8 cellular contexts compared by ENCODE assay signal in genomic region chr17:17738901-17739300, GRCh38. TPM values are rescaled to one million over a fixed set of nuclear protein-coding genes. Genes with fewer than 3 reads are reported as not detected.
DNase-seq lines count a peak whose midpoint lies in the region; ATAC-seq and FAIRE-seq lines count a peak whose summit lies in the region.

No MANE protein-coding gene starts in this region.

- 48% methylated on average over 8 of the region's 8 CpGs for WGBS in right cardiac atrium

- intact Hi-C loops in right cardiac atrium (cut with DNase I) = loop anchor here in 1 of 4 donors (10.0 kb wide), 1 partner anchor 56 kb away; no protein-coding TSS in a partner anchor
- intact Hi-C loops in sciatic nerve (cut with DNase I) = loop anchor here (2.0 to 10.0 kb wide), 2 partner anchors 46 kb away; no protein-coding TSS in a partner anchor

- H3K27me3 ChIP-seq in right cardiac atrium (ENCODE audit: control insufficient read depth, insufficient read depth) (no peaks in the 10 kb centered on the region), HAP-1 (ENCODE audit: low read depth) (no peaks in the 10 kb centered on the region)

- peaks cover 27% of the 10 kb centered on the region for H3K4me1 ChIP-seq in right cardiac atrium (ENCODE audit: control insufficient read depth, insufficient read depth, low read length)
- H3K4me1 ChIP-seq in HAP-1 = no peaks in the 10 kb centered on the region

- no peaks in the 10 kb centered on the region for H3K9me3 ChIP-seq in right cardiac atrium (ENCODE audit: control insufficient read depth, low read length)
- no peaks in the 10 kb centered on the region for H3K9me3 ChIP-seq in HAP-1

- peak; percentile 13 for FAIRE-seq in HTR-8/SVneo (lab: Jason Lieb, UNC)

- DNase-seq in HTR-8/SVneo (ENCODE audit: insufficient read length, low spot score) (no peak), right cardiac atrium (peak in 1 of 3 donors; percentile 61), sciatic nerve (ENCODE audit: low spot score) (no peak), islet precursor cell (no peak), HAP-1 (ENCODE audit: low spot score in 2 of 2) (no peak)
- DNase-seq in activated CD4-positive, CD25-positive, alpha-beta regulatory T cell (lab: John Stamatoyannopoulos, UW) = no peak

- H3K27ac ChIP-seq in angular gyrus (ENCODE audit: low read depth, low read length) = peak overlapping the region; percentile 99
- peak overlapping the region; percentile 13 for H3K27ac ChIP-seq in right cardiac atrium (ENCODE audit: low read length)

- in situ Hi-C loops in HAP-1 (cut with MboI; ENCODE audit: low sequenced_read_pairs) = no loop called here

- ATAC-seq in right cardiac atrium = peak; percentile 38 to 40
- ATAC-seq in sciatic nerve = peak; percentile 14
- no peak for ATAC-seq in HG03342 (IDR thresholded peaks at IDR 0.05; ENCODE audit: unreplicated experiment)

- no peak overlapping the region for H3K4me3 ChIP-seq in right cardiac atrium (ENCODE audit: low read length)
- no peak overlapping the region for H3K4me3 ChIP-seq in HAP-1

- H3K36me3 ChIP-seq in HAP-1 (replicated peaks) = no peaks in the 10 kb centered on the region

RNA-seq across cellular contexts. Expression of gene RAI1, which starts 57.6 kb away (rescaled TPM):
- total RNA-seq in right cardiac atrium = 10 to 100 TPM; 18.2 to 26.8 (median 23.4) TPM
- polyA plus RNA-seq in right cardiac atrium = 18.8 TPM
- total RNA-seq in sciatic nerve = 62.0 TPM
